In the genomic region with DNA sequence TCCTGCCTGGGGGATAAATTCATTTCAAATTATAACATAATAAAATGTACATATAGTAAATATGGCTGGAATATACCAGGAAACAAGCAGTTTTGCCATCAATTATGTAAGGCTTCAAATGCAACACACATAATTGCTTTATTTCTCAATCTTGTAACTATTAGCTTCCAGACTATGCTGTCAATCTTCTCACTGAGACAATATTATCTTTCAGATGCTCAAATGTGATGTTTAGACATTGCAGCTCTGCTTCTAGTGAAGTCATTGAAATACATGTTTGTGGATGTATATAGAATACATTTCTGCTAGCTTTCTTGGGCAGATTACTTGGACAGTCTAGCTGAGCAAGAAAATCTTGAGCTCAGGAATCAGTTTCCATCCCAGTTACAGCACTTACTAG, we compare ENCODE assay signal across 24 cellular contexts.
"Had no signal": no experiment of that assay in that cellular context is flagged by ENCODE, and none has a peak within 500 bp of the region (broad histone marks: within the 10 kb centered on the region; RNA-seq: fewer than 3 reads in every experiment).

No MANE protein-coding gene starts in this region.

- H3K4me3 ChIP-seq: stomach, suprapubic skin, testis, thoracic aorta, thyroid gland, tibial artery, tibial nerve, transverse colon, upper lobe of left lung, upper lobe of right lung, uterus, vagina had no signal

- H3K27me3 ChIP-seq: stomach, suprapubic skin, testis, thyroid gland, tibial artery, tibial nerve, transverse colon, upper lobe of left lung, upper lobe of right lung, uterus, vagina had no signal

- H3K36me3 ChIP-seq: stomach, suprapubic skin, thoracic aorta, thyroid gland, tibial artery, tibial nerve, transverse colon, upper lobe of left lung, upper lobe of right lung, uterus, vagina had no signal

- DNase-seq: stimulated activated CD4-positive, alpha-beta T cell treated with anti-CD3 and anti-CD28 coated beads, Interleukin-2, amount 100 ng/mL, for 48 hours; stimulated activated CD4-positive, alpha-beta T cell treated with anti-CD3 and anti-CD28 coated beads, Interleukin-4, amount 100 ng/mL, for 1 hour; stimulated activated CD4-positive, alpha-beta T cell treated with anti-CD3 and anti-CD28 coated beads, Interleukin-4, amount 100 ng/mL, for 24 hours; stimulated activated CD4-positive, alpha-beta T cell treated with anti-CD3 and anti-CD28 coated beads, Interleukin-4, amount 100 ng/mL, for 4 hours; stimulated activated CD8-positive, alpha-beta memory T cell treated with anti-CD3 and anti-CD28 coated beads, Interleukin-4, amount 100 ng/mL, for 48 hours; stimulated activated naive B cell treated with anti-CD40 and anti-IgM and Interleukin-4, amounts not matched to agents 10 μg/mL and 1 μg/mL and 100 μg/mL, for 72 hours; stimulated activated naive CD4-positive, alpha-beta T cell; stimulated activated naive CD4-positive, alpha-beta T cell treated with Interleukin-2 at 50 U/mL for 16 hours; stimulated activated naive CD8-positive, alpha-beta T cell treated with anti-CD3 and anti-CD28 coated beads, Interleukin-15, amount 100 ng/mL, for 72 hours; stimulated activated naive CD8-positive, alpha-beta T cell treated with anti-CD3 and anti-CD28 coated beads, Interleukin-15, Interleukin-2, amounts not matched to agents 100 U/mL and 50 U/mL, for 24 hours; stomach; substantia nigra; testis; thyroid gland; tibial artery; transverse colon; trophoblast cell; upper lobe of left lung; upper lobe of right lung; uterus had no signal

- H3K27ac ChIP-seq: stomach, suprapubic skin, testis, thoracic aorta, thyroid gland, tibial artery, tibial nerve, transverse colon, upper lobe of left lung, upper lobe of right lung, uterus, vagina had no signal

- H3K9me3 ChIP-seq: suprapubic skin, testis, thyroid gland, upper lobe of right lung, uterus, vagina had no signal
